Comparison of ENCODE assay signal across 15 cellular contexts in genomic region chr11:83493918-83494317, GRCh38.
"Had no signal": no experiment of that assay in that cellular context is flagged by ENCODE, and none has a peak within 500 bp of the region (broad histone marks: within the 10 kb centered on the region; RNA-seq: fewer than 3 reads in every experiment).

No MANE protein-coding gene starts in this region.

- DNase-seq: activated B cell treated with CpG ODN at 0.5 μM for 24 hours; activated CD4-positive, alpha-beta T cell treated with anti-CD3 and anti-CD28 coated beads, Interleukin-2, amount 10 ng/mL, durations not matched to agents 7 days and 5 days; activated CD8-positive, alpha-beta memory T cell treated with anti-CD3 and anti-CD28 coated beads for 24 hours; activated naive CD8-positive, alpha-beta T cell treated with anti-CD3 and anti-CD28 coated beads, Interleukin-2, amount 10 ng/mL, durations not matched to agents 7 days and 5 days; aorta; endodermal cell; gastrocnemius medialis; heart right ventricle; stimulated activated naive CD8-positive, alpha-beta T cell treated with anti-CD3 and anti-CD28 coated beads, Interleukin-15, Interleukin-2, amounts not matched to agents 100 U/mL and 50 U/mL, for 24 hours; T-helper 17 cell; trophoblast cell had no signal

- H3K4me3 Mint-ChIP-seq: activated B cell treated with CpG ODN at 0.5 μM for 24 hours; activated CD4-positive, alpha-beta T cell treated with anti-CD3 and anti-CD28 coated beads, Interleukin-2, amount 10 ng/mL, durations not matched to agents 7 days and 5 days; activated naive CD8-positive, alpha-beta T cell treated with anti-CD3 and anti-CD28 coated beads, Interleukin-2, amount 10 ng/mL, durations not matched to agents 7 days and 5 days; activated T-helper 1 cell treated with anti-CD3 and anti-CD28 coated beads, Interleukin-12 subunit alpha, Interleukin-12 subunit beta, Interleukin-2, Interleukin-4 antibody, amounts not matched to agents 30 ng/mL and 10 ng/mL and 1 ng/mL, durations not matched to agents 14 hours and 24 hours and 36 hours; endodermal cell; neural progenitor cell; T-helper 17 cell had no signal

- H3K9me3 Mint-ChIP-seq: activated B cell treated with CpG ODN at 0.5 μM for 24 hours; activated CD4-positive, alpha-beta T cell treated with anti-CD3 and anti-CD28 coated beads, Interleukin-2, amount 10 ng/mL, durations not matched to agents 7 days and 5 days; activated naive CD8-positive, alpha-beta T cell treated with anti-CD3 and anti-CD28 coated beads, Interleukin-2, amount 10 ng/mL, durations not matched to agents 7 days and 5 days; activated T-helper 1 cell treated with anti-CD3 and anti-CD28 coated beads, Interleukin-12 subunit alpha, Interleukin-12 subunit beta, Interleukin-2, Interleukin-4 antibody, amounts not matched to agents 30 ng/mL and 10 ng/mL and 1 ng/mL, durations not matched to agents 14 hours and 24 hours and 36 hours; endodermal cell; neural progenitor cell had no signal

- H3K4me3 ChIP-seq: gastrocnemius medialis, heart right ventricle, neural progenitor cell, suprapubic skin had no signal

- FAIRE-seq: bronchial epithelial cell had no signal

- H3K9me3 ChIP-seq: gastrocnemius medialis, heart right ventricle, suprapubic skin had no signal

- H3K27ac Mint-ChIP-seq: activated B cell treated with CpG ODN at 0.5 μM for 24 hours; activated CD4-positive, alpha-beta T cell treated with anti-CD3 and anti-CD28 coated beads, Interleukin-2, amount 10 ng/mL, durations not matched to agents 7 days and 5 days; activated naive CD8-positive, alpha-beta T cell treated with anti-CD3 and anti-CD28 coated beads, Interleukin-2, amount 10 ng/mL, durations not matched to agents 7 days and 5 days; activated T-helper 1 cell treated with anti-CD3 and anti-CD28 coated beads, Interleukin-12 subunit alpha, Interleukin-12 subunit beta, Interleukin-2, Interleukin-4 antibody, amounts not matched to agents 30 ng/mL and 10 ng/mL and 1 ng/mL, durations not matched to agents 14 hours and 24 hours and 36 hours; endodermal cell; neural progenitor cell; T-helper 17 cell had no signal

- H3K36me3 Mint-ChIP-seq: activated naive CD8-positive, alpha-beta T cell treated with anti-CD3 and anti-CD28 coated beads, Interleukin-2, amount 10 ng/mL, durations not matched to agents 7 days and 5 days; neural progenitor cell had no signal

- H3K27ac ChIP-seq: gastrocnemius medialis, heart right ventricle, neural progenitor cell, suprapubic skin had no signal

- H3K4me1 Mint-ChIP-seq: activated B cell treated with CpG ODN at 0.5 μM for 24 hours; activated CD4-positive, alpha-beta T cell treated with anti-CD3 and anti-CD28 coated beads, Interleukin-2, amount 10 ng/mL, durations not matched to agents 7 days and 5 days; activated naive CD8-positive, alpha-beta T cell treated with anti-CD3 and anti-CD28 coated beads, Interleukin-2, amount 10 ng/mL, durations not matched to agents 7 days and 5 days; neural progenitor cell; T-helper 17 cell had no signal

- H3K36me3 ChIP-seq: gastrocnemius medialis, heart right ventricle, neural progenitor cell, suprapubic skin had no signal

- H3K9ac ChIP-seq: neural progenitor cell had no signal
